8 cellular contexts compared by ENCODE assay signal in genomic region chr12:10613334-10614055, GRCh38. TPM values are rescaled to one million over a fixed set of nuclear protein-coding genes. Genes with fewer than 3 reads are reported as not detected.
DNase-seq lines count a peak whose midpoint lies in the region; ATAC-seq and TF ChIP-seq lines count a peak whose summit lies in the region.

MAGOHB (minus strand) TSS chr12:10613609; CDS start chr12:10613532, 77 bp downstream.

- H3K27ac Mint-ChIP-seq in WTC11: peak within 1 kb of the TSS; percentile 100

- H3K4me3 ChIP-seq in AG04449 (ENCODE audit: low read depth, low read length) (peak within 1 kb of the TSS; percentile 90), cardiac fibroblast (replicated peaks in 1 of 2; ENCODE audit: low read depth in 2 of 2, low read length in 2 of 2) (peak within 1 kb of the TSS; percentile 75 to 94), smooth muscle cell (peak within 1 kb of the TSS; percentile 92)

- TF ChIP-seq CTCF in AG04449 (IDR thresholded peaks at IDR 0.05; ENCODE audit: insufficient read depth, low read length, missing control alignments) (no peak), WTC11 (IDR thresholded peaks at IDR 0.05) (no peak), cardiac fibroblast (IDR thresholded peaks at IDR 0.05; ENCODE audit: low read depth, low read length) (no peak), smooth muscle cell (IDR thresholded peaks at IDR 0.05; ENCODE audit: borderline replicate concordance, insufficient read depth, poor library complexity, severe bottlenecking) (no peak)

- H3K27ac ChIP-seq in smooth muscle cell (ENCODE audit: low read depth): peak within 1 kb of the TSS; percentile 92

- peak within 1 kb of the TSS; percentile 100 for H3K4me3 Mint-ChIP-seq in WTC11

- peak within 1 kb of the TSS; percentile 94 for H2AFZ ChIP-seq in smooth muscle cell (ENCODE audit: low read depth)

- POLR2A ChIA-PET in AG04449 (lab: Yijun Ruan, JAX) (no interaction called here), WTC11 (lab: Charles Lee) (no interaction called here)

- peak within 1 kb of the TSS; percentile 97 for H3K9ac ChIP-seq in smooth muscle cell (ENCODE audit: low read depth)

- no peaks in the 10 kb centered on the region; the same call in 1 of the 2 replicates for H3K9me3 Mint-ChIP-seq in WTC11

- H3K36me3 Mint-ChIP-seq in WTC11: peaks cover 37% of the 10 kb centered on the region

- H3K27me3 Mint-ChIP-seq in WTC11 (ENCODE audit: low read depth): no peaks in the 10 kb centered on the region; the same call in 1 of the 2 replicates

- peaks cover 20% of the 10 kb centered on the region for H3K79me2 ChIP-seq in smooth muscle cell (ENCODE audit: low read depth)

- peaks cover 16% of the 10 kb centered on the region for H3K4me1 Mint-ChIP-seq in WTC11

- no peaks in the 10 kb centered on the region for H4K20me1 ChIP-seq in smooth muscle cell (ENCODE audit: low read depth)

- H3K4me1 ChIP-seq in smooth muscle cell (ENCODE audit: low read depth): peaks cover 16% of the 10 kb centered on the region

- H3K36me3 ChIP-seq in smooth muscle cell (ENCODE audit: low read depth): peaks cover 13% of the 10 kb centered on the region

- H3F3A ChIP-seq in smooth muscle cell (ENCODE audit: low read depth): no peaks in the 10 kb centered on the region

- DNase-seq in AG04449 (ENCODE audit: low read depth, low spot score) (peak; percentile 77), NCI-H226 (peak; percentile 94), WTC11 (ENCODE audit: low spot score) (peak; percentile 98), cardiac fibroblast (ENCODE audit: low read depth in 2 of 2) (peak; percentile 97 to 98), iPS-NIHi7 (ENCODE audit: extremely low spot score) (peak; percentile 92), smooth muscle cell (lab: John Stamatoyannopoulos, UW; ENCODE audit: unreplicated experiment) (peak; percentile 91)

- ATAC-seq in GM18909 (IDR thresholded peaks at IDR 0.05; ENCODE audit: poor library complexity, unreplicated experiment) (peak; percentile 96), HG03175 (IDR thresholded peaks at IDR 0.05; ENCODE audit: unreplicated experiment) (peak; percentile 97), WTC11 (peak; percentile 97)

- WGBS in smooth muscle cell (ENCODE audit: low lambda C conversion rate): under 1% methylated on average over 46 of the region's 46 CpGs

- H3K9me3 ChIP-seq in smooth muscle cell (replicated peaks; ENCODE audit: low read depth): no peaks in the 10 kb centered on the region

- H3K4me2 ChIP-seq in smooth muscle cell: peak within 1 kb of the TSS; percentile 99

- no peaks in the 10 kb centered on the region for H3K27me3 ChIP-seq in smooth muscle cell (ENCODE audit: low read depth)

- CTCF ChIA-PET in AG04449 (lab: Yijun Ruan, JAX): interaction anchor here (0.9 to 1.4 kb wide), 3 partner anchors 11 to 137 kb away, joined by 3 read pairs; no protein-coding TSS in a partner anchor
- CTCF ChIA-PET in WTC11 (lab: Charles Lee): no interaction called here

TF ChIP-seq in WTC11, 78 proteins besides CTCF, POLR2A, EP300 and RAD21 (continues in another document):
- TF ChIP-seq GABPB1 (CRISPR knock-in tag; IDR thresholded peaks at IDR 0.05) (0 out of 2 replicates have a peak, but pooled peaks have one; percentile 27), ZNF219 (CRISPR knock-in tag; IDR thresholded peaks at IDR 0.05; ENCODE audit: borderline replicate concordance) (no peak), ATF2 (CRISPR knock-in tag; IDR thresholded peaks at IDR 0.05; ENCODE audit: borderline replicate concordance, low read depth) (no peak), RORB (CRISPR knock-in tag; IDR thresholded peaks at IDR 0.05) (no peak), FOXK1 (CRISPR knock-in tag; IDR thresholded peaks at IDR 0.05) (peak; percentile 96), TEAD1 (CRISPR knock-in tag; IDR thresholded peaks at IDR 0.05) (peak; percentile 81), FOXJ3 (CRISPR knock-in tag; IDR thresholded peaks at IDR 0.05; ENCODE audit: borderline replicate concordance) (no peak), HMGA2 (CRISPR knock-in tag; IDR thresholded peaks at IDR 0.05) (0 out of 2 replicates have a peak, but pooled peaks have one; percentile 39), ZNF281 (CRISPR knock-in tag; IDR thresholded peaks at IDR 0.05) (no peak), KAT7 (CRISPR knock-in tag; IDR thresholded peaks at IDR 0.05; ENCODE audit: borderline replicate concordance) (peak; percentile 85; the same call in 1 of the 2 replicates)
- TF ChIP-seq, protein P1, sequence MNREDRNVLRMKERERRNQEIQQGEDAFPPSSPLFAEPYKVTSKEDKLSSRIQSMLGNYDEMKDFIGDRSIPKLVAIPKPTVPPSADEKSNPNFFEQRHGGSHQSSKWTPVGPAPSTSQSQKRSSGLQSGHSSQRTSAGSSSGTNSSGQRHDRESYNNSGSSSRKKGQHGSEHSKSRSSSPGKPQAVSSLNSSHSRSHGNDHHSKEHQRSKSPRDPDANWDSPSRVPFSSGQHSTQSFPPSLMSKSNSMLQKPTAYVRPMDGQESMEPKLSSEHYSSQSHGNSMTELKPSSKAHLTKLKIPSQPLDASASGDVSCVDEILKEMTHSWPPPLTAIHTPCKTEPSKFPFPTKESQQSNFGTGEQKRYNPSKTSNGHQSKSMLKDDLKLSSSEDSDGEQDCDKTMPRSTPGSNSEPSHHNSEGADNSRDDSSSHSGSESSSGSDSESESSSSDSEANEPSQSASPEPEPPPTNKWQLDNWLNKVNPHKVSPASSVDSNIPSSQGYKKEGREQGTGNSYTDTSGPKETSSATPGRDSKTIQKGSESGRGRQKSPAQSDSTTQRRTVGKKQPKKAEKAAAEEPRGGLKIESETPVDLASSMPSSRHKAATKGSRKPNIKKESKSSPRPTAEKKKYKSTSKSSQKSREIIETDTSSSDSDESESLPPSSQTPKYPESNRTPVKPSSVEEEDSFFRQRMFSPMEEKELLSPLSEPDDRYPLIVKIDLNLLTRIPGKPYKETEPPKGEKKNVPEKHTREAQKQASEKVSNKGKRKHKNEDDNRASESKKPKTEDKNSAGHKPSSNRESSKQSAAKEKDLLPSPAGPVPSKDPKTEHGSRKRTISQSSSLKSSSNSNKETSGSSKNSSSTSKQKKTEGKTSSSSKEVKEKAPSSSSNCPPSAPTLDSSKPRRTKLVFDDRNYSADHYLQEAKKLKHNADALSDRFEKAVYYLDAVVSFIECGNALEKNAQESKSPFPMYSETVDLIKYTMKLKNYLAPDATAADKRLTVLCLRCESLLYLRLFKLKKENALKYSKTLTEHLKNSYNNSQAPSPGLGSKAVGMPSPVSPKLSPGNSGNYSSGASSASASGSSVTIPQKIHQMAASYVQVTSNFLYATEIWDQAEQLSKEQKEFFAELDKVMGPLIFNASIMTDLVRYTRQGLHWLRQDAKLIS (CRISPR knock-in tag; IDR thresholded peaks at IDR 0.05; ENCODE audit: borderline replicate concordance): no peak
- TF ChIP-seq, protein P2, sequence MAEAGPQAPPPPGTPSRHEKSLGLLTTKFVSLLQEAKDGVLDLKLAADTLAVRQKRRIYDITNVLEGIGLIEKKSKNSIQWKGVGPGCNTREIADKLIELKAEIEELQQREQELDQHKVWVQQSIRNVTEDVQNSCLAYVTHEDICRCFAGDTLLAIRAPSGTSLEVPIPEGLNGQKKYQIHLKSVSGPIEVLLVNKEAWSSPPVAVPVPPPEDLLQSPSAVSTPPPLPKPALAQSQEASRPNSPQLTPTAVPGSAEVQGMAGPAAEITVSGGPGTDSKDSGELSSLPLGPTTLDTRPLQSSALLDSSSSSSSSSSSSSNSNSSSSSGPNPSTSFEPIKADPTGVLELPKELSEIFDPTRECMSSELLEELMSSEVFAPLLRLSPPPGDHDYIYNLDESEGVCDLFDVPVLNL (CRISPR knock-in tag; IDR thresholded peaks at IDR 0.05; ENCODE audit: borderline replicate concordance, low read depth): peak; percentile 78; the same call in 1 of the 2 replicates
- TF ChIP-seq, protein P3, sequence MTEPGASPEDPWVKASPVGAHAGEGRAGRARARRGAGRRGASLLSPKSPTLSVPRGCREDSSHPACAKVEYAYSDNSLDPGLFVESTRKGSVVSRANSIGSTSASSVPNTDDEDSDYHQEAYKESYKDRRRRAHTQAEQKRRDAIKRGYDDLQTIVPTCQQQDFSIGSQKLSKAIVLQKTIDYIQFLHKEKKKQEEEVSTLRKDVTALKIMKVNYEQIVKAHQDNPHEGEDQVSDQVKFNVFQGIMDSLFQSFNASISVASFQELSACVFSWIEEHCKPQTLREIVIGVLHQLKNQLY (CRISPR knock-in tag; IDR thresholded peaks at IDR 0.05): no peak

RNA-seq across cellular contexts. Expression of gene MAGOHB, which starts in this region (rescaled TPM):
- total RNA-seq in WTC11 (2021) (36.1 to 37.0 TPM (median 36.8 TPM) in 3 replicates), smooth muscle cell (24.0 and 40.1 TPM in 2 replicates)
- 62.2 and 68.4 TPM in 2 replicates for polyA plus RNA-seq in smooth muscle cell

Comparison
In these comparisons a context has a peak if more than half of its experiments do, and no peak if none do; other contexts are left out.
1. Peak in every context shown above with its lines: DNase-seq, ATAC-seq, H3K4me3 ChIP-seq and H3K27ac ChIP-seq.